23 cellular contexts compared by ENCODE assay signal in the genomic region with DNA sequence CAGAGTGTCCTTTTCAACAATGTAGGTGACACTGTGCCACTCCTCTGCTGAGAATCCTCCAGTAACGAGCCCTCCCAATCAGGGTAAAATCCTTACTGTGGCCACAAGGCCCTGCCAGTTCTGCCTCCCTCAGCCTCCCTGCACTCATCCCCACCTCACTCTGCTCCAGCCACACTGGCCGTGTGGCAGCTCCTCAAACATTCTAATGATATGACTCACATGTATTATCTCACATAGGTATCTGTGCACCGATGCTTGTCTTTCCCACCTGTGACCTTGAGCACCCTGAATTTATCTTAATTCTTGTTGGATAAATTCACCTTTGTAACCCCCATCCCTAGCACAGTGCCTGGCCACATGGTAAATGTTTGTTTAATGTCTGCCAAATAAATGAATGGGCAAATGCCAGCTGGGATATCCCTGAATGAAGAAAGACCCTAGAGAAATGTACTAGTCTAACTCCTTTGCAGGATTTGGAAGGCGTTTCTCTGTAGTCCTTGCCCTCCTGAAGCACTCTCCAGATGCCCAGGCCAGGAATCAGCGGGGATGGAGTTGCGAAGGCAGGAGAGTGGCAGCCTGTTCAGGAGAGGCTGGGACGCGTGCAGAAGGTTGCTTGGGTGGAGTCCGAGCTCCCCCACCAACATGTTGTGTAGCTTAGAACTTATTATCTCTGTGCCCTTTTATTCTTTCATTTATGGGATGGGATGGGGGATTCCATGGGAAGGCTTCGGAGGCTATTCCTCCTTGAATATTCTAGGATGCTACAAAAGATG.
DNase-seq lines count a peak whose midpoint lies in the region; ATAC-seq, FAIRE-seq and TF ChIP-seq lines count a peak whose summit lies in the region.
"Had no signal": no experiment of that assay in that cellular context is flagged by ENCODE, and none has a peak within 500 bp of the region (broad histone marks: within the 10 kb centered on the region; RNA-seq: fewer than 3 reads in every experiment).

No MANE protein-coding gene starts in this region.

- no peak overlapping the region for H3K4ac ChIP-seq in mesendoderm (ENCODE audit: low read depth, low read length)

- H3K4me3 ChIP-seq in bronchial epithelial cell (ENCODE audit: low read depth, low read length), result no peak overlapping the region
- H3K4me3 ChIP-seq in mesendoderm (ENCODE audit: low read length), result no peak overlapping the region
- H3K4me3 ChIP-seq: coronary artery, GM23248, left lung, right lobe of liver had no signal

- ATAC-seq in HG03442 (IDR thresholded peaks at IDR 0.05; ENCODE audit: unreplicated experiment) (no peak), GM18907 (IDR thresholded peaks at IDR 0.05; ENCODE audit: unreplicated experiment) (no peak)
- ATAC-seq: activated naive CD4-positive, alpha-beta T cell treated with anti-CD3 and anti-CD28 coated beads, Interleukin-2, amount 50 U/mL, for 72 hours; CD8-positive, alpha-beta T cell; left lung; stimulated activated naive CD8-positive, alpha-beta T cell treated with anti-CD3 and anti-CD28 coated beads, Interleukin-15, amount 100 ng/mL, for 72 hours had no signal

- FAIRE-seq in bronchial epithelial cell (lab: Jason Lieb, UNC), result no peak
- FAIRE-seq: endometrium, HTR-8/SVneo had no signal

- no peaks in the 10 kb centered on the region for H3K79me2 ChIP-seq in mesendoderm (ENCODE audit: control insufficient read depth, insufficient read depth, low read length)

- no peak overlapping the region for H2BK5ac ChIP-seq in mesendoderm (ENCODE audit: low read length)

- H3K4me1 ChIP-seq in mesendoderm (ENCODE audit: control insufficient read depth, low read depth, low read length), result peaks cover 4% of the 10 kb centered on the region
- H3K4me1 ChIP-seq: left lung, right lobe of liver had no signal

- H3K23ac ChIP-seq in mesendoderm (ENCODE audit: low read length), result no peak overlapping the region

- no peak overlapping the region for H3K27ac ChIP-seq in mesendoderm (ENCODE audit: low read depth, low read length)
- H3K27ac ChIP-seq: coronary artery, GM23248, left lung, right lobe of liver, VCaP had no signal

- H3K18ac ChIP-seq in mesendoderm (ENCODE audit: low read length), result no peak overlapping the region

- H2BK120ac ChIP-seq in mesendoderm (ENCODE audit: low read depth, low read length), result no peak overlapping the region

- H3K4me2 ChIP-seq in mesendoderm (ENCODE audit: low read length), result no peak overlapping the region

- H3K36me3 ChIP-seq in bronchial epithelial cell (ENCODE audit: control insufficient read depth, insufficient read depth, low read length), result no peaks in the 10 kb centered on the region
- no peaks in the 10 kb centered on the region for H3K36me3 ChIP-seq in mesendoderm (ENCODE audit: control insufficient read depth, insufficient read depth, low read length)
- H3K36me3 ChIP-seq: left lung, right lobe of liver had no signal

- H2AK5ac ChIP-seq in mesendoderm (ENCODE audit: low read length), result no peak overlapping the region

- no peaks in the 10 kb centered on the region for H3K79me1 ChIP-seq in mesendoderm (ENCODE audit: low read length)

- no peak overlapping the region for H3K9ac ChIP-seq in mesendoderm (ENCODE audit: low read length)
- H3K9ac ChIP-seq: GM23248 had no signal

- TF ChIP-seq CTCF in bronchial epithelial cell (IDR thresholded peaks at IDR 0.05; ENCODE audit: insufficient read depth, low read length, severe bottlenecking), result no peak

- no peak overlapping the region for H2BK15ac ChIP-seq in mesendoderm (replicated peaks; ENCODE audit: low read depth)

- WGBS in mesendoderm (ENCODE audit: extremely low coverage, insufficient coverage, low lambda C conversion rate), result no CpG with 5 or more reads among the region's 10 CpGs

- DNase-seq in Daoy (ENCODE audit: low read depth) (peak; percentile 41), M059J (ENCODE audit: low read depth) (peak; percentile 39), bronchial epithelial cell (ENCODE audit: low read depth) (peak; percentile 42), mesendoderm (peak; percentile 39), NCI-H187 treated with DMSO at 0.1 percent for 48 hours (lab: John Stamatoyannopoulos, UW) (no peak)
- no peak for DNase-seq in effector CD8-positive, alpha-beta T cell (lab: John Stamatoyannopoulos, UW)
- DNase-seq: activated CD4-positive, alpha-beta T cell treated with anti-CD3 and anti-CD28 coated beads, Interleukin-2, amount 50 U/mL, for 1 hour; CD8-positive, alpha-beta T cell; GM23248; head of caudate nucleus; left lung; midbrain; NCI-H187; stimulated activated naive CD8-positive, alpha-beta T cell treated with anti-CD3 and anti-CD28 coated beads, Interleukin-15, amount 100 ng/mL, for 72 hours; T-helper 2 cell had no signal

- H4K8ac ChIP-seq in mesendoderm (ENCODE audit: low read depth, low read length), result no peak overlapping the region

- H3K56ac ChIP-seq in mesendoderm (ENCODE audit: low read length), result no peak overlapping the region

- H3K27me3 ChIP-seq in bronchial epithelial cell (ENCODE audit: control insufficient read depth, insufficient read depth, low read length), result no peaks in the 10 kb centered on the region
- H3K27me3 ChIP-seq in mesendoderm (ENCODE audit: insufficient read depth, low read length, poor library complexity), result no peaks in the 10 kb centered on the region
- H3K27me3 ChIP-seq: left lung, right lobe of liver had no signal

- no peak overlapping the region for H4K5ac ChIP-seq in mesendoderm (ENCODE audit: low read length)

Comparison
In these comparisons a context has a peak if more than half of its experiments do, and no peak if none do; other contexts are left out.
1. DNase-seq: peak in Daoy (single experiment), M059J (single experiment), bronchial epithelial cell (single experiment) and mesendoderm (single experiment); none in NCI-H187 treated with DMSO at 0.1 percent for 48 hours (single experiment) and effector CD8-positive, alpha-beta T cell (single experiment).